9 cellular contexts compared by ENCODE assay signal in the genomic region with DNA sequence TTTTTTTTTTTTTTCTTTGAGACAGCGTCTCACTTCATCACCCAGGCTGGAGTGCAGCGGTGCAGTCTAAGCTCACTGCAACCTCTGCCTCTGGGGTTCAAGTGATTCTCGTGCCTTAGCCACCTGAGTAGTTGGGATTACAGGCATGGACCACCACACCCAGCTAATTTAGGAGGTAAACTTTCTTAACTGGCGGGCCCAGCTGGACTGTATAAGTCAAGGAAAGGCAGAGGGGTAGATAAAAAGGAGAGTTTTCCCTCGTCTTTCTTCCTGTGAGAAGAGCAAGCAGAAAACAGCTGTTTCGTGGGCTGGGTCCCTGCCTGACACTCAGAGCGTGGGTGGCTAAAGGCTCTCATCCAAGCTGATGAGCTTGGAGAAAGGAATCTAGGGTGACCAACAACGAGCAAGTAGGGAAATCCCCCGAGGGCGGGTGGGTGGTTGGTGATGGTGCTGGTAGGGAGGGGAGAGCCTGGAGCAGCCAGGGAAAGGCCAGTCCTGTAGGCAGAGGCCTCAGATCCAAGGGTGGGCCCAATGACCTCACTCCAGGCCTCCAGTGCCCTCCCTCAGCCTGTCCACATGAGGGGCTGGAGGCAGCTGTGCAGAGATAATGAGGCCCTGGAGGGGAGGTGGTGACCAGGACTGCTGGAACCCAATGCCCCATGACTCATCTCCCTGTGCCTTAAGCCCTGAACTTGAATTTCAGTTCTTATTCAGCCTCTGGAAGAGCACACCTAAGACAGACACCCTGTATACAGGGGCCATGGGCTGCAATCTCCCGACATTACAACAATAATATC. TPM values are rescaled to one million over a fixed set of nuclear protein-coding genes. Genes with fewer than 3 reads are reported as not detected.
DNase-seq lines count a peak whose midpoint lies in the region; ATAC-seq and TF ChIP-seq lines count a peak whose summit lies in the region.
"Had no signal": no experiment of that assay in that cellular context is flagged by ENCODE, and none has a peak within 500 bp of the region (broad histone marks: within the 10 kb centered on the region; RNA-seq: fewer than 3 reads in every experiment).

No MANE protein-coding gene starts in this region.

- H3K27ac ChIP-seq in GM23248: peak overlapping the region; percentile 63
- peak overlapping the region; percentile 44 to 85 (median 70) for H3K27ac ChIP-seq in heart left ventricle
- peak overlapping the region; percentile 85 for H3K27ac ChIP-seq in skeletal muscle tissue (ENCODE audit: low read depth, low read length)

- no peaks in the 10 kb centered on the region for H3K79me2 ChIP-seq in GM23248 (ENCODE audit: insufficient read depth)

- DNase-seq in GM23248 (peak; percentile 99), T1000 (lab: John Stamatoyannopoulos, UW) (peak; percentile 93), heart left ventricle (peak; percentile 81 to 92 (median 84))

- no peaks in the 10 kb centered on the region for H3K9me3 ChIP-seq in GM23248 (ENCODE audit: low read depth)
- H3K9me3 ChIP-seq in heart left ventricle: no peaks in the 10 kb centered on the region
- H3K9me3 ChIP-seq in skeletal muscle tissue (ENCODE audit: control insufficient read depth in 3 of 3, low read length in 3 of 3): no peaks in the 10 kb centered on the region
- H3K9me3 ChIP-seq: HAP-1 had no signal

- H3K4me3 ChIP-seq in GM23248: 0 out of 2 replicates have a peak overlapping the region, but pooled peaks have one; percentile 23
- no peak overlapping the region for H3K4me3 ChIP-seq in heart left ventricle
- no peak overlapping the region for H3K4me3 ChIP-seq in skeletal muscle tissue (ENCODE audit: low read length in 3 of 3)
- H3K4me3 ChIP-seq: HAP-1 had no signal

- TF ChIP-seq POLR2A in heart left ventricle (IDR thresholded peaks at IDR 0.05): no peak

- peaks cover 35% of the 10 kb centered on the region for H3F3A ChIP-seq in GM23248 (ENCODE audit: insufficient read depth)

- intact Hi-C loops in heart left ventricle (cut with DNase I): loop anchor here in 5 of 10 donors (5.0 kb wide), 2 partner anchors 39 to 41 kb away; a partner anchor contains a TSS

- H3K9ac ChIP-seq in GM23248 (0 out of 2 replicates have a peak overlapping the region, but pooled peaks have one; percentile 16), skeletal muscle tissue (ENCODE audit: low read depth in 1 of 3, low read length in 3 of 3) (peak overlapping the region in 1 of 3 donors; percentile 40)

- H3K9me2 ChIP-seq in GM23248 (ENCODE audit: insufficient read depth): no peaks in the 10 kb centered on the region

- no peak overlapping the region for H2AFZ ChIP-seq in GM23248

- in situ Hi-C loops in GM23248 (cut with MboI): no loop called here

- peak; percentile 49 to 72 (median 64) for ATAC-seq in heart left ventricle
- ATAC-seq in GM19467 (IDR thresholded peaks at IDR 0.05; ENCODE audit: unreplicated experiment): no peak
- no peak for ATAC-seq in HG02623 (IDR thresholded peaks at IDR 0.05; ENCODE audit: unreplicated experiment)
- ATAC-seq in GM18520 (IDR thresholded peaks at IDR 0.05; ENCODE audit: unreplicated experiment): no peak
- ATAC-seq in GM18909 (IDR thresholded peaks at IDR 0.05; ENCODE audit: poor library complexity, unreplicated experiment): no peak

- TF ChIP-seq CTCF in heart left ventricle (IDR thresholded peaks at IDR 0.05): no peak

- H3K4me1 ChIP-seq in GM23248 (ENCODE audit: insufficient read depth): peaks cover 57% of the 10 kb centered on the region
- peaks cover 13 to 94% (median 59%) of the 10 kb centered on the region in 12 donors for H3K4me1 ChIP-seq in heart left ventricle
- peaks cover 74 to 86% (median 85%) of the 10 kb centered on the region in 3 donors for H3K4me1 ChIP-seq in skeletal muscle tissue (ENCODE audit: control insufficient read depth in 3 of 3, insufficient read depth in 3 of 3, low read length in 3 of 3)
- H3K4me1 ChIP-seq: HAP-1 had no signal

- H3K36me3 ChIP-seq in GM23248 (ENCODE audit: low read depth) (no peaks in the 10 kb centered on the region), heart left ventricle (peaks cover 0 to 8% (median 0%) of the 10 kb centered on the region in 9 donors), skeletal muscle tissue (ENCODE audit: control insufficient read depth in 3 of 3, insufficient read depth in 3 of 3, low read length in 3 of 3) (peaks cover 0 to 3% (median 3%) of the 10 kb centered on the region in 3 donors)
- H3K36me3 ChIP-seq: HAP-1 had no signal

- H3K4me2 ChIP-seq in GM23248 (ENCODE audit: unreplicated experiment): peak overlapping the region; percentile 55

- H3K27me3 ChIP-seq in GM23248 (replicated peaks; ENCODE audit: insufficient read depth): no peaks in the 10 kb centered on the region
- H3K27me3 ChIP-seq in heart left ventricle: no peaks in the 10 kb centered on the region
- no peaks in the 10 kb centered on the region for H3K27me3 ChIP-seq in skeletal muscle tissue (ENCODE audit: control insufficient read depth in 3 of 3, insufficient read depth in 3 of 3, low read length in 3 of 3)

- 7% methylated on average over 10 to 11 of the region's 11 CpGs for WGBS in GM23248 (ENCODE audit: low coverage in 1 of 2, low lambda C conversion rate in 2 of 2, missing lambda C conversion rate in 2 of 2), 2 experiments
- 50 to 62% (median 59%) methylated on average over 10 to 11 of the region's 11 CpGs for WGBS in heart left ventricle, 4 donors

- H4K20me1 ChIP-seq in GM23248 (ENCODE audit: insufficient read depth): no peaks in the 10 kb centered on the region

RNA-seq across cellular contexts. Expression of a gene that starts 43.1 kb away (rescaled TPM):
- 8.3 and 10.3 TPM in 2 replicates for total RNA-seq in GM23248 (2014; rRNA removed; shearing (Covaris generic))
- polyA plus RNA-seq in GM23248 (2016; fragmentation: Nextera tagmentation; extraction: Ambion mirVana): 6.2 and 8.6 TPM in 2 replicates
- 10 to 100 TPM; 24.8 to 42.8 (median 32.9) TPM for total RNA-seq in heart left ventricle
- 10 to 100 TPM; 14.4 to 17.7 TPM for polyA plus RNA-seq in heart left ventricle
- 16.2 TPM for total RNA-seq in skeletal muscle tissue

Comparison
In these comparisons a context has a peak if more than half of its experiments do, and no peak if none do; other contexts are left out.
1. ATAC-seq: peak in heart left ventricle (4 of 4); none in GM19467 (single experiment), HG02623 (single experiment), GM18520 (single experiment) and GM18909 (single experiment).
2. Peak in every context shown above with its lines, with median percentiles within 50 percentile points of each other: DNase-seq and H3K27ac ChIP-seq.